In the genomic region with DNA sequence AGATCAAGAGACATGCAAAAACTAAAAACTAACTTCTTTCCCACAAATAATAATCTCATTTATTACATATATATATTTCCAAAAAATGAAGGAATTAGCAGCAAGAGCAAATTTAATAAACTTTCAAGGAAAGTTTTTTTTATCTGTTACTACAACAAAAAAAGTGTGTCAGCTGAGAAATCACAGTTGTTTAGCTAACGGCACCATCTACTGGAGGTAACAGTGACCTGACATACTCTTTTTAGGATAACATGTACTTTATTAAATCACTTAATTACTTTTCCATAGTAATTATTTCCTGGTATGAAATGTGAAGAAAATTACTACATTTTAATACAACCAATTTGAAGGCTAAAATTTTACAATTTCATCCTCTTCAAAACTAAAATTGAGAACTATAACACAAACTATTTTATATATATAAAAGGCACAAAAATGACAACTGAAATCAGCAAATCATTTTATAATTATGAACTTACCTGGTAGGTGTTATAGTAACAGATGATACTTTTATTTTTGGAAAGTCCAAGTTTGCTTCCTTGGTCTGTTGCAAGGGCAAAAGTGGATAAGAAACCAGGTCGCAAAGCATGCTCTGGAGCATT, we compare ENCODE assay signal across 8 cellular contexts. TPM values are rescaled to one million over a fixed set of nuclear protein-coding genes. Genes with fewer than 3 reads are reported as not detected.
DNase-seq lines count a peak whose midpoint lies in the region; ATAC-seq, FAIRE-seq and TF ChIP-seq lines count a peak whose summit lies in the region.

No MANE protein-coding gene starts in this region.

- H3K9ac ChIP-seq in PC-3 (ENCODE audit: low read length): no peak overlapping the region

- H4K20me1 ChIP-seq in PC-3 (ENCODE audit: low read length): no peaks in the 10 kb centered on the region

- DNase-seq in NOMO-1 (lab: John Stamatoyannopoulos, UW; ENCODE audit: unreplicated experiment in 2 of 2) (peak; percentile 5 to 46), NOMO-1 treated with dmso at 0.1 percent for 144 hours (lab: John Stamatoyannopoulos, UW; ENCODE audit: unreplicated experiment) (no peak), H7 (peak; percentile 22), PC-3 (peak; percentile 54), pons (ENCODE audit: low spot score) (peak; percentile 19), ureter (ENCODE audit: low spot score) (no peak)
- DNase-seq in NK-92 treated with Interleukin-12 subunit alpha and Interleukin-12 subunit beta, amount 100 ng/mL, for 24 hours (lab: John Stamatoyannopoulos, UW): no peak

- POLR2A ChIA-PET in PC-3 (lab: Charles Lee; ENCODE audit: unreplicated experiment): no interaction called here

- no peak for ATAC-seq in PC-3

- no peaks in the 10 kb centered on the region for H3K9me3 ChIP-seq in PC-3 (ENCODE audit: low read length)

- TF ChIP-seq CTCF in PC-3 (conservative IDR thresholded peaks at IDR 0.05; ENCODE audit: low read depth, low read length): peak; percentile 69

- no peak overlapping the region for H2AFZ ChIP-seq in PC-3 (ENCODE audit: low read length)

- no peaks in the 10 kb centered on the region for H3K9me2 ChIP-seq in PC-3 (replicated peaks; ENCODE audit: low read length)

- H3K4me3 ChIP-seq in H7 (ENCODE audit: insufficient read depth, low read depth, low read length): no peak overlapping the region
- no peak overlapping the region for H3K4me3 ChIP-seq in PC-3 (ENCODE audit: low read length)

- H3K4me1 ChIP-seq in PC-3 (ENCODE audit: insufficient read depth, low read length): peaks cover 13% of the 10 kb centered on the region

- H3K27ac ChIP-seq in PC-3 (ENCODE audit: low read length): peak overlapping the region; percentile 58; the same call in 1 of the 2 replicates

- BruUV-seq in PC-3 (replicated peaks; lab: Mats Ljungman, UMichigan): no TSS peak

- peaks cover 8% of the 10 kb centered on the region; the same call in 1 of the 2 replicates for H3K79me2 ChIP-seq in PC-3 (ENCODE audit: low read length)

- no peaks in the 10 kb centered on the region for H3F3A ChIP-seq in PC-3 (ENCODE audit: low read length, unreplicated experiment)

- no peaks in the 10 kb centered on the region for H3K27me3 ChIP-seq in H7 (ENCODE audit: control insufficient read depth, insufficient read depth, low read length)
- H3K27me3 ChIP-seq in PC-3 (ENCODE audit: low read length): no peaks in the 10 kb centered on the region

- no peak overlapping the region for H3K4me2 ChIP-seq in PC-3 (ENCODE audit: low read length)

- FAIRE-seq in endometrium (lab: Jason Lieb, UNC): peak; percentile 81

- CTCF ChIA-PET in PC-3 (lab: Charles Lee): interaction anchor here (0.7 kb wide), 1 partner anchor 9 kb away, joined by 5 read pairs; no protein-coding TSS in a partner anchor

- intact Hi-C loops in PC-3 (cut with micrococcal nuclease): loop anchor here (1.0 to 10.0 kb wide), 3 partner anchors 68 to 324 kb away; a partner anchor contains a TSS

- H3K36me3 ChIP-seq in H7 (replicated peaks; ENCODE audit: control insufficient read depth, insufficient read depth, low read length): peaks cover 1% of the 10 kb centered on the region
- peaks cover 18% of the 10 kb centered on the region; the same call in 1 of the 2 replicates for H3K36me3 ChIP-seq in PC-3 (ENCODE audit: low read depth, low read length)

RNA-seq across cellular contexts. Expression of a gene that starts 9.1 kb away (rescaled TPM):
- total RNA-seq in H7 (2014; rRNA removed; shearing (Covaris generic)): 32.2 and 32.9 TPM in 2 replicates
- total RNA-seq in PC-3 (2014; rRNA removed) (13.5 and 14.0 TPM in 2 replicates), ureter (48.2 TPM)

Comparison
In these comparisons a context has a peak if more than half of its experiments do, and no peak if none do; other contexts are left out.
1. DNase-seq: peak in NOMO-1 (2 of 2), H7 (single experiment), PC-3 (single experiment) and pons (single experiment); none in NOMO-1 treated with dmso at 0.1 percent for 144 hours (single experiment), NK-92 treated with Interleukin-12 subunit alpha and Interleukin-12 subunit beta, amount 100 ng/mL, for 24 hours (single experiment) and ureter (single experiment).